1 cellular context compared by ENCODE assay signal in genomic region chr20:51713213-51713598, GRCh38.
TF ChIP-seq lines count a peak whose summit lies in the region.

No MANE protein-coding gene starts in this region.

TF ChIP-seq in WTC11, 78 proteins besides CTCF, POLR2A, EP300 and RAD21 (continued from another document):
- no peak for TF ChIP-seq ATF2 (CRISPR knock-in tag; IDR thresholded peaks at IDR 0.05; ENCODE audit: borderline replicate concordance, low read depth)
- no peak for TF ChIP-seq HMGXB4 (CRISPR knock-in tag; IDR thresholded peaks at IDR 0.05)
- no peak for TF ChIP-seq FOXP4 (CRISPR knock-in tag; IDR thresholded peaks at IDR 0.05)
- no peak for TF ChIP-seq CREM (CRISPR knock-in tag; IDR thresholded peaks at IDR 0.05)
- no peak for TF ChIP-seq NR2C2 (CRISPR knock-in tag; IDR thresholded peaks at IDR 0.05)
- TF ChIP-seq SMAD3 (CRISPR knock-in tag; IDR thresholded peaks at IDR 0.05; ENCODE audit: borderline replicate concordance) = no peak
TF ChIP-seq in WTC11: peak in this region for 0.
